1 cellular context compared by ENCODE assay signal in the genomic region with DNA sequence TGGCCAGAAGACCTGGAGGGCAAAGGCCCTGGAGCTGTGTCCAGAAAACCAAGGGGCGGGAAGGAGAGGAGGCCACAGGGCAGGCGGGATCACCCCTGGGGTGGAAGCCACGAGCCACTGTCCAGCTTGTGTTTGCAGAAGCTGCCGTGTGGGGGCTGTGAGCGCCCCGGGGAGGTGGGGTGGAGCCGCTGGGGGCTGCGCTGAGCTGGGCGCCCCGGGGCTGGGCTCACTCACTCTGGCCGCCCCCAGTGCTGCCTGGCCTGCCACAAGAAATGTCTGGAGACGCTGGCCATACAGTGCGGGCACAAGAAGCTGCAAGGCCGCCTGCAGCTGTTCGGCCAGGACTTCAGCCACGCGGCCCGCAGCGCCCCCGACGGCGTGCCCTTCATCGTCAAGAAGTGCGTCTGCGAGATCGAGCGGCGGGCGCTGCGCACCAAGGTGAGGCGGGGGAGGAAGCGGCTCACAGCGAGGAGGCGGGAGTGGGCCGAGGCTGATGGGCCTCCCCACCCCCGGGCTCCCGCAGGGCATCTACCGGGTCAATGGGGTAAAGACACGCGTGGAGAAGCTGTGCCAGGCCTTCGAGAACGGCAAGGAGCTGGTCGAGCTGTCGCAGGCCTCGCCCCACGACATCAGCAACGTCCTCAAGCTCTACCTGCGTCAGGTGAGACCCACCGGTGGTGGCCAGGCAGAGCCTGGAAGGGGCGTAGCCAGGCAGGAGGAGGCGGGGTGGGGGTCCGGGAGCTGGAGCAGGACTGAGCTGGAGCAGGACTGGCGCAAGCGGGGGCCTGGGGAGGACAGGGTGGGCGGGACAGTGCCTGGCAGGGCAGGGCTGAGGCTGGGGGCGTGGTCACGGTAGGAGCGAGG.
TF ChIP-seq lines count a peak whose summit lies in the region.

No MANE protein-coding gene starts in this region.

TF ChIP-seq in K562, 482 proteins besides CTCF, POLR2A, EP300 and RAD21 (continued from another document):
- TF ChIP-seq, protein P1, sequence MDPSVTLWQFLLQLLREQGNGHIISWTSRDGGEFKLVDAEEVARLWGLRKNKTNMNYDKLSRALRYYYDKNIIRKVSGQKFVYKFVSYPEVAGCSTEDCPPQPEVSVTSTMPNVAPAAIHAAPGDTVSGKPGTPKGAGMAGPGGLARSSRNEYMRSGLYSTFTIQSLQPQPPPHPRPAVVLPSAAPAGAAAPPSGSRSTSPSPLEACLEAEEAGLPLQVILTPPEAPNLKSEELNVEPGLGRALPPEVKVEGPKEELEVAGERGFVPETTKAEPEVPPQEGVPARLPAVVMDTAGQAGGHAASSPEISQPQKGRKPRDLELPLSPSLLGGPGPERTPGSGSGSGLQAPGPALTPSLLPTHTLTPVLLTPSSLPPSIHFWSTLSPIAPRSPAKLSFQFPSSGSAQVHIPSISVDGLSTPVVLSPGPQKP (CRISPR knock-in tag; IDR thresholded peaks at IDR 0.05), result 0 out of 2 replicates have a peak, but pooled peaks have one; percentile 32
- TF ChIP-seq ZNF76 (CRISPR knock-in tag; IDR thresholded peaks at IDR 0.05; ENCODE audit: borderline replicate concordance) (no peak), HNRNPL (IDR thresholded peaks at IDR 0.05; ENCODE audit: low read depth, low read length) (0 out of 2 replicates have a peak, but pooled peaks have one; percentile 40), HDGF (IDR thresholded peaks at IDR 0.05) (0 out of 2 replicates have a peak, but pooled peaks have one; percentile 19), TRIM24 (IDR thresholded peaks at IDR 0.05) (no peak), ZNF239 (CRISPR knock-in tag; IDR thresholded peaks at IDR 0.05) (no peak), NFE2 (IDR thresholded peaks at IDR 0.05; ENCODE audit: low read depth) (no peak), NFIC (IDR thresholded peaks at IDR 0.05) (no peak)
- TF ChIP-seq, protein P2, sequence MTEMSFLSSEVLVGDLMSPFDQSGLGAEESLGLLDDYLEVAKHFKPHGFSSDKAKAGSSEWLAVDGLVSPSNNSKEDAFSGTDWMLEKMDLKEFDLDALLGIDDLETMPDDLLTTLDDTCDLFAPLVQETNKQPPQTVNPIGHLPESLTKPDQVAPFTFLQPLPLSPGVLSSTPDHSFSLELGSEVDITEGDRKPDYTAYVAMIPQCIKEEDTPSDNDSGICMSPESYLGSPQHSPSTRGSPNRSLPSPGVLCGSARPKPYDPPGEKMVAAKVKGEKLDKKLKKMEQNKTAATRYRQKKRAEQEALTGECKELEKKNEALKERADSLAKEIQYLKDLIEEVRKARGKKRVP (CRISPR knock-in tag; IDR thresholded peaks at IDR 0.05), result no peak
- TF ChIP-seq, protein P3, sequence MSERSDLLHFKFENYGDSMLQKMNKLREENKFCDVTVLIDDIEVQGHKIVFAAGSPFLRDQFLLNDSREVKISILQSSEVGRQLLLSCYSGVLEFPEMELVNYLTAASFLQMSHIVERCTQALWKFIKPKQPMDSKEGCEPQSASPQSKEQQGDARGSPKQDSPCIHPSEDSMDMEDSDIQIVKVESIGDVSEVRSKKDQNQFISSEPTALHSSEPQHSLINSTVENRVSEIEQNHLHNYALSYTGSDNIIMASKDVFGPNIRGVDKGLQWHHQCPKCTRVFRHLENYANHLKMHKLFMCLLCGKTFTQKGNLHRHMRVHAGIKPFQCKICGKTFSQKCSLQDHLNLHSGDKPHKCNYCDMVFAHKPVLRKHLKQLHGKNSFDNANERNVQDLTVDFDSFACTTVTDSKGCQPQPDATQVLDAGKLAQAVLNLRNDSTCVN (CRISPR knock-in tag; IDR thresholded peaks at IDR 0.05), result no peak
- TF ChIP-seq, protein P4, sequence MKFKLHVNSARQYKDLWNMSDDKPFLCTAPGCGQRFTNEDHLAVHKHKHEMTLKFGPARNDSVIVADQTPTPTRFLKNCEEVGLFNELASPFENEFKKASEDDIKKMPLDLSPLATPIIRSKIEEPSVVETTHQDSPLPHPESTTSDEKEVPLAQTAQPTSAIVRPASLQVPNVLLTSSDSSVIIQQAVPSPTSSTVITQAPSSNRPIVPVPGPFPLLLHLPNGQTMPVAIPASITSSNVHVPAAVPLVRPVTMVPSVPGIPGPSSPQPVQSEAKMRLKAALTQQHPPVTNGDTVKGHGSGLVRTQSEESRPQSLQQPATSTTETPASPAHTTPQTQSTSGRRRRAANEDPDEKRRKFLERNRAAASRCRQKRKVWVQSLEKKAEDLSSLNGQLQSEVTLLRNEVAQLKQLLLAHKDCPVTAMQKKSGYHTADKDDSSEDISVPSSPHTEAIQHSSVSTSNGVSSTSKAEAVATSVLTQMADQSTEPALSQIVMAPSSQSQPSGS (CRISPR knock-in tag; IDR thresholded peaks at IDR 0.05), result 0 out of 2 replicates have a peak, but pooled peaks have one; percentile 14
